In genomic region chr1:147738739-147739476, GRCh38 we compare ENCODE assay signal across 22 cellular contexts. TPM values are rescaled to one million over a fixed set of nuclear protein-coding genes. Genes with fewer than 3 reads are reported as not detected.
DNase-seq lines count a peak whose midpoint lies in the region; ATAC-seq, FAIRE-seq and TF ChIP-seq lines count a peak whose summit lies in the region.
"Had no signal": no experiment of that assay in that cellular context is flagged by ENCODE, and none has a peak within 500 bp of the region (broad histone marks: within the 10 kb centered on the region; RNA-seq: fewer than 3 reads in every experiment).

No MANE protein-coding gene starts in this region.

- H3K36me3 Mint-ChIP-seq in nephron (ENCODE audit: low read depth), result no peaks in the 10 kb centered on the region
- no peaks in the 10 kb centered on the region for H3K36me3 Mint-ChIP-seq in naive thymus-derived CD4-positive, alpha-beta T cell
- H3K36me3 Mint-ChIP-seq: IgD-negative memory B cell had no signal

- peak overlapping the region; percentile 77 for H3K27ac ChIP-seq in left ventricle myocardium inferior (replicated peaks)
- H3K27ac ChIP-seq in naive thymus-derived CD4-positive, alpha-beta T cell (ENCODE audit: low read depth, low read length), result no peak overlapping the region

- H3K27me3 ChIP-seq in bronchial epithelial cell (ENCODE audit: control insufficient read depth, insufficient read depth, low read length), result no peaks in the 10 kb centered on the region
- H3K27me3 ChIP-seq in left ventricle myocardium inferior (ENCODE audit: low read depth), result no peaks in the 10 kb centered on the region
- H3K27me3 ChIP-seq in naive thymus-derived CD4-positive, alpha-beta T cell (ENCODE audit: control insufficient read depth in 2 of 2, insufficient read depth in 2 of 2, low read length in 2 of 2), result no peaks in the 10 kb centered on the region
- H3K27me3 ChIP-seq: BE2C had no signal

- peaks cover 57% of the 10 kb centered on the region for H3K4me1 ChIP-seq in left ventricle myocardium inferior
- H3K4me1 ChIP-seq in naive thymus-derived CD4-positive, alpha-beta T cell (ENCODE audit: control insufficient read depth in 2 of 2, insufficient read depth in 2 of 2, low read length in 2 of 2), result no peaks in the 10 kb centered on the region
- H3K4me1 ChIP-seq: BE2C had no signal

- peak; percentile 23 for FAIRE-seq in bronchial epithelial cell (lab: Jason Lieb, UNC)
- FAIRE-seq: A204.1, D721Med, G401.6, GM12891, HepG2 had no signal

- TF ChIP-seq CTCF in bronchial epithelial cell (IDR thresholded peaks at IDR 0.05; ENCODE audit: insufficient read depth, low read length, severe bottlenecking) (no peak), left ventricle myocardium inferior (IDR thresholded peaks at IDR 0.05; ENCODE audit: borderline replicate concordance) (no peak), nephron (IDR thresholded peaks at IDR 0.05; ENCODE audit: unreplicated experiment in 3 of 3) (no peak)

- ATAC-seq in Right ventricle myocardium superior (ENCODE audit: poor library complexity) (peak; percentile 86), HG03457 (IDR thresholded peaks at IDR 0.05; ENCODE audit: unreplicated experiment) (no peak)
- no peak for ATAC-seq in naive thymus-derived CD4-positive, alpha-beta T cell
- ATAC-seq: HCT116, HepG2 had no signal

- intact Hi-C loops in Right ventricle myocardium superior (cut with DNase I) (no loop called here), left ventricle myocardium inferior (cut with micrococcal nuclease) (no loop called here)
- intact Hi-C loops in naive thymus-derived CD4-positive, alpha-beta T cell (cut with micrococcal nuclease), result no loop called here

- peaks cover 4% of the 10 kb centered on the region for H3K27me3 Mint-ChIP-seq in nephron (ENCODE audit: low read depth)
- peaks cover 0 to 12% (median 6%) of the 10 kb centered on the region in 5 donors for H3K27me3 Mint-ChIP-seq in naive thymus-derived CD4-positive, alpha-beta T cell

- H3K27ac Mint-ChIP-seq in nephron, result peak overlapping the region in 2 of 3 experiments; percentile 8 to 15
- H3K27ac Mint-ChIP-seq in naive thymus-derived CD4-positive, alpha-beta T cell, result no peak overlapping the region
- H3K27ac Mint-ChIP-seq: CD4-positive, alpha-beta T cell; HFFc6; IgD-negative memory B cell had no signal

- no peak overlapping the region for H3K4me3 Mint-ChIP-seq in nephron
- H3K4me3 Mint-ChIP-seq in naive thymus-derived CD4-positive, alpha-beta T cell, result no peak overlapping the region
- H3K4me3 Mint-ChIP-seq: CD4-positive, alpha-beta T cell; HFFc6; IgD-negative memory B cell had no signal

- H3K9me3 ChIP-seq in left ventricle myocardium inferior (replicated peaks), result no peaks in the 10 kb centered on the region
- H3K9me3 ChIP-seq in naive thymus-derived CD4-positive, alpha-beta T cell (ENCODE audit: control insufficient read depth in 2 of 3, low read length in 3 of 3), result no peaks in the 10 kb centered on the region
- H3K9me3 ChIP-seq: BE2C, Caco-2 had no signal

- no peak for DNase-seq in bronchial epithelial cell (ENCODE audit: low read depth)
- peak; percentile 60 for DNase-seq in Right ventricle myocardium superior
- peak; percentile 56 for DNase-seq in left ventricle myocardium inferior
- no peak for DNase-seq in NCI-H1930 (lab: John Stamatoyannopoulos, UW)
- DNase-seq in naive thymus-derived CD4-positive, alpha-beta T cell, result no peak
- DNase-seq: ACHN; BE2C; C1 segment of cervical spinal cord; Caco-2; CD4-positive, alpha-beta T cell; GOT3; H7; HFFc6 had no signal

- CTCF ChIA-PET in naive thymus-derived CD4-positive, alpha-beta T cell (lab: Charles Lee), result no interaction called here

- H3K9me3 Mint-ChIP-seq in nephron, result no peaks in the 10 kb centered on the region
- peaks cover 0 to 6% (median 0%) of the 10 kb centered on the region in 11 donors for H3K9me3 Mint-ChIP-seq in naive thymus-derived CD4-positive, alpha-beta T cell
- H3K9me3 Mint-ChIP-seq: CD4-positive, alpha-beta T cell; HFFc6 had no signal

- H3K4me1 Mint-ChIP-seq in nephron, result peaks cover 46% of the 10 kb centered on the region
- H3K4me1 Mint-ChIP-seq in naive thymus-derived CD4-positive, alpha-beta T cell, result peaks cover 0 to 9% (median 6%) of the 10 kb centered on the region in 7 donors
- H3K4me1 Mint-ChIP-seq: IgD-negative memory B cell had no signal

- POLR2A ChIA-PET in naive thymus-derived CD4-positive, alpha-beta T cell (lab: Charles Lee), result no interaction called here

- no peaks in the 10 kb centered on the region for H3K36me3 ChIP-seq in bronchial epithelial cell (ENCODE audit: control insufficient read depth, insufficient read depth, low read length)
- H3K36me3 ChIP-seq in left ventricle myocardium inferior, result no peaks in the 10 kb centered on the region
- H3K36me3 ChIP-seq in naive thymus-derived CD4-positive, alpha-beta T cell (ENCODE audit: control insufficient read depth in 2 of 3, insufficient read depth in 3 of 3, low read length in 3 of 3), result no peaks in the 10 kb centered on the region
- H3K36me3 ChIP-seq: BE2C had no signal

- H3K4me3 ChIP-seq in bronchial epithelial cell (ENCODE audit: low read depth, low read length) (no peak overlapping the region), left ventricle myocardium inferior (peak overlapping the region; percentile 22)
- H3K4me3 ChIP-seq in naive thymus-derived CD4-positive, alpha-beta T cell (ENCODE audit: low read length), result no peak overlapping the region

RNA-seq across cellular contexts. Expression of gene GJA5, which starts 21.5 kb away (rescaled TPM):
- 0.13 TPM in 1 of 2 replicates, not detected in the other for total RNA-seq in bronchial epithelial cell
- total RNA-seq in Right ventricle myocardium superior, result 8.1 TPM
- total RNA-seq in left ventricle myocardium inferior, result 69.8 TPM
- not detected for total RNA-seq in naive thymus-derived CD4-positive, alpha-beta T cell
- not detected for polyA plus RNA-seq in naive thymus-derived CD4-positive, alpha-beta T cell
- total RNA-seq: CD4-positive, alpha-beta T cell; HepG2 had no signal
- polyA plus RNA-seq: HepG2, IgD-negative memory B cell had no signal

Comparison
In these comparisons a context has a peak if more than half of its experiments do, and no peak if none do; other contexts are left out.
1. DNase-seq: peak in Right ventricle myocardium superior (single experiment) and left ventricle myocardium inferior (single experiment); none in bronchial epithelial cell (single experiment), NCI-H1930 (0 of 2) and naive thymus-derived CD4-positive, alpha-beta T cell (0 of 9).
2. H3K27ac Mint-ChIP-seq: peak in nephron (2 of 3); none in naive thymus-derived CD4-positive, alpha-beta T cell (0 of 9).